In the genomic region with DNA sequence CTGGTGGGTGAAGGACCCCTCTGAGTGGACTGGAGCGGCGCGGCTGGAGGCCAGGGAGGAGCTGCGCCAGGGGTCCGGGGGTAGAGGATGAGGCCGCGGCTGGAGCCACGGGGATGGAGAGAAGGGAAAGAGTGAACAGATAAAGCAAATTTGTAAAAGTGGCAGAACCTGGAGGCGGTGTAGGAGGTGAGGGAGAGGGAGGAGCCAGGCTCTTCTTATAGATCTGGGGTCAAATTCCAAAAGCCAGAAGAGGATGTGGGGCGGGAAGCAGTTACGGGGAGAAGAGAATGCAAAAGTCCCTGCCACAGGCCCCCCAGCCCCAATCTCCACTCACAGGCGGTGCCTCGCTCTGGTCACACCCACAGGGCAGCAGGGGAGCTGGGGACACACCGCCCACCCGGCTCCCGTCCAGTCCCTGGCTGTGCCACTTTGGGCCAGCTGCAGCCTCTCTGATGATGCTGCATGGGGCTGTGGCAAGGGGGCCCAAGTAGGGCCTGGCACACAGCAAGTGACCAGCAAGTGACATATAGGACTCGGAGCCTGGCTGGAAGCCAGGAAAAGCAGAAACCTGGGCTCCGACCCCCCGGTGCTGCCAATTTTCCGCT, we compare ENCODE assay signal across 15 cellular contexts. TPM values are rescaled to one million over a fixed set of nuclear protein-coding genes. Genes with fewer than 3 reads are reported as not detected.
DNase-seq lines count a peak whose midpoint lies in the region; ATAC-seq and TF ChIP-seq lines count a peak whose summit lies in the region.
"Had no signal": no experiment of that assay in that cellular context is flagged by ENCODE, and none has a peak within 500 bp of the region (broad histone marks: within the 10 kb centered on the region; RNA-seq: fewer than 3 reads in every experiment).

No MANE protein-coding gene starts in this region.

- H3K27me3 ChIP-seq in left ventricle myocardium inferior (ENCODE audit: low read depth) (peaks cover 61% of the 10 kb centered on the region), SU-DHL-6 (ENCODE audit: low read length) (no peaks in the 10 kb centered on the region), iPS-15b (ENCODE audit: control insufficient read depth, insufficient read depth, low read length) (peaks cover 56% of the 10 kb centered on the region), testis (no peaks in the 10 kb centered on the region)

- TF ChIP-seq CTCF in left ventricle myocardium inferior (IDR thresholded peaks at IDR 0.05; ENCODE audit: borderline replicate concordance) (no peak), SU-DHL-6 (IDR thresholded peaks at IDR 0.05; ENCODE audit: insufficient read depth, low read length, poor library complexity, severe bottlenecking) (no peak), testis (IDR thresholded peaks at IDR 0.05) (no peak)

- no peaks in the 10 kb centered on the region for H3K9me3 ChIP-seq in left ventricle myocardium inferior (replicated peaks)
- H3K9me3 ChIP-seq in SU-DHL-6 (ENCODE audit: insufficient read depth, low read length): no peaks in the 10 kb centered on the region
- H3K9me3 ChIP-seq in iPS-15b (ENCODE audit: control insufficient read depth, insufficient read depth, low read length): no peaks in the 10 kb centered on the region
- H3K9me3 ChIP-seq in testis: no peaks in the 10 kb centered on the region
- H3K9me3 ChIP-seq: SJCRH30 had no signal

- H2AFZ ChIP-seq in SU-DHL-6 (ENCODE audit: low read depth, low read length, severe bottlenecking): no peak overlapping the region

- H3K9me2 ChIP-seq in SU-DHL-6 (replicated peaks; ENCODE audit: insufficient read depth, low read length): no peaks in the 10 kb centered on the region

- intact Hi-C loops in left ventricle myocardium inferior (cut with micrococcal nuclease) (no loop called here), left ventricle myocardium superior (cut with micrococcal nuclease) (no loop called here), testis (cut with DNase I; ENCODE audit: low total_unique reads) (no loop called here)

- H3F3A ChIP-seq in SU-DHL-6 (ENCODE audit: insufficient read depth): no peaks in the 10 kb centered on the region

- WGBS in testis, 2 donors: 15 to 29% methylated on average over 15 to 20 of the region's 20 CpGs

- DNase-seq in left ventricle myocardium inferior: no peak
- no peak for DNase-seq in left ventricle myocardium superior
- no peak for DNase-seq in testis
- no peak for DNase-seq in NCI-H524 (lab: John Stamatoyannopoulos, UW)
- DNase-seq: NCI-H526 treated with DMSO at 0.1 percent for 48 hours had no signal

- peak overlapping the region; percentile 55; the same call in 1 of the 2 replicates for H3K9ac ChIP-seq in SU-DHL-6 (ENCODE audit: low read length)
- H3K9ac ChIP-seq in iPS-15b (ENCODE audit: low read depth, low read length): no peak overlapping the region

- no peak for ATAC-seq in left ventricle myocardium superior
- no peak for ATAC-seq in GM19463 (IDR thresholded peaks at IDR 0.05; ENCODE audit: unreplicated experiment)
- no peak for ATAC-seq in GM19395 (IDR thresholded peaks at IDR 0.05; ENCODE audit: unreplicated experiment)

- no peak for TF ChIP-seq POLR2A in testis (IDR thresholded peaks at IDR 0.05)

- no peaks in the 10 kb centered on the region for H3K79me2 ChIP-seq in SU-DHL-6 (ENCODE audit: insufficient read depth, low read length)

- H3K27ac ChIP-seq in left ventricle myocardium inferior (replicated peaks): peak overlapping the region; percentile 36
- H3K27ac ChIP-seq in SU-DHL-6 (ENCODE audit: low read depth, low read length): no peak overlapping the region
- H3K27ac ChIP-seq in testis: no peak overlapping the region
- H3K27ac ChIP-seq: SJCRH30, VCaP had no signal

- H3K4me3 ChIP-seq in left ventricle myocardium inferior: peak overlapping the region; percentile 67
- no peak overlapping the region for H3K4me3 ChIP-seq in SU-DHL-6 (ENCODE audit: insufficient read depth, low read length, poor library complexity, severe bottlenecking)
- peak overlapping the region; percentile 52 for H3K4me3 ChIP-seq in iPS-15b (ENCODE audit: low read depth, low read length)
- peak overlapping the region; percentile 32 to 57 for H3K4me3 ChIP-seq in testis

- H3K36me3 ChIP-seq in left ventricle myocardium inferior (no peaks in the 10 kb centered on the region), SU-DHL-6 (ENCODE audit: low read length) (no peaks in the 10 kb centered on the region), iPS-15b (ENCODE audit: control insufficient read depth, insufficient read depth, low read length) (no peaks in the 10 kb centered on the region), testis (ENCODE audit: low read depth, missing control alignments) (no peaks in the 10 kb centered on the region)
- H3K36me3 ChIP-seq: SJCRH30 had no signal

- H3K4me2 ChIP-seq in SU-DHL-6 (ENCODE audit: low read depth, low read length, poor library complexity, severe bottlenecking): peak overlapping the region; percentile 73

- no peaks in the 10 kb centered on the region for H4K20me1 ChIP-seq in SU-DHL-6 (ENCODE audit: low read depth, low read length)

- peaks cover 23% of the 10 kb centered on the region for H3K4me1 ChIP-seq in left ventricle myocardium inferior
- peaks cover under 1% of the 10 kb centered on the region for H3K4me1 ChIP-seq in iPS-15b (ENCODE audit: control insufficient read depth, insufficient read depth, low read length)
- H3K4me1 ChIP-seq in testis: peaks cover under 1% of the 10 kb centered on the region
- H3K4me1 ChIP-seq: SJCRH30 had no signal

RNA-seq across cellular contexts. Expression of gene LRRC4B, which starts 11.1 kb away (rescaled TPM):
- total RNA-seq in left ventricle myocardium inferior (0.47 TPM), left ventricle myocardium superior (0.62 TPM), testis (10 to 100 TPM in 1 of 2 donors, 1 to 10 TPM in 1; 5.7 to 10.1 TPM)
- polyA plus RNA-seq in testis (ENCODE audit: insufficient read depth, low read depth, low replicate concordance): 2.8 TPM
- total RNA-seq: dermis microvascular lymphatic vessel endothelial cell, fibroblast of villous mesenchyme had no signal

RNA-seq across cellular contexts. Expression of gene ASPDH, which starts 43.4 kb away (rescaled TPM):
- total RNA-seq in left ventricle myocardium inferior: not detected
- not detected for total RNA-seq in left ventricle myocardium superior
- not detected for total RNA-seq in testis
- polyA plus RNA-seq in testis (ENCODE audit: insufficient read depth, low read depth, low replicate concordance): 0.90 TPM
- total RNA-seq: dermis microvascular lymphatic vessel endothelial cell, fibroblast of villous mesenchyme, left colon, omental fat pad, SJCRH30 had no signal

RNA-seq across cellular contexts. Expression of gene JOSD2, which starts 46.1 kb away (rescaled TPM):
- total RNA-seq in left ventricle myocardium inferior: 28.6 TPM
- 35.2 TPM for total RNA-seq in left ventricle myocardium superior
- total RNA-seq in testis: 10 to 100 TPM; 26.1 to 37.7 TPM
- 21.6 TPM for polyA plus RNA-seq in testis (ENCODE audit: insufficient read depth, low read depth, low replicate concordance)
